8 cellular contexts compared by ENCODE assay signal in the genomic region with DNA sequence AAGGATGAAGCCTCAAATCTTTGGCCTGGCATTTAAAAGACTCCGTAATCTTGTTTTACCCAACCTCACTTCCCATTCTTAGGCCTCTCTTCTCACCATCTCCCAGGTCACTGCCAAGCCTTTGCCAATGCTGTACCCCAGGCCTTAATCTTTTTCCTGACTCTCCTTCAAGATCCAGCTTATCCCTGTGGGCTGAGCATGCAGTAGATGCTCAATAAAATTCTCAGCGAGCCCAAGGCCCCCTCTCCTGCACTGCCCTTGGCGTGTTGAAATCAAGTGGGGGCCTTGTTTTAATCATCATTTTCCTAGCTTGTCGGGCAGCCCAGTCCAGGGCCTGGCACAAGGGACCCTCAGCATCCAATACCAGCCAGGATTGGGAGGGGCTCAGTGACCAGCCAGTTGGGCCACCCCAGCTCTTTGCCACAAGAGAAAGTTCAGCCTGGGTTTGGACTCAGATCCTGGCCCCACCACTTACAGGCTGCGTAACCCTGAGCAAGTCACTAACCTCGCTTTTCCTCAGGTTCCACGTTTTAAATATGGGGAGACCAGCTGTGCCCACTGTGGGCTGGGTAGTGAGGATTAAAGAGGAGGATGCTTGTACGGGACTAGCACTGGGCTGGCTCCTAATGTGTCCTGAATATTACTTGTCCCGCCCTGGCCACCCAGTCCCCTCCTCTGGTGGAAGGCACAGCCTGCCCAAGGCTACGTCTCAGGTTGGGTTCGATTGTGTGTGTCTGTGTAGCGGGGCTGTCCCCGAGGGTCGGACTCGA.
A peak's percentile ranks its signal among the peaks of the same experiment; 100 is the strongest.
DNase-seq lines count a peak whose midpoint lies in the region; ATAC-seq and TF ChIP-seq lines count a peak whose summit lies in the region.

No MANE protein-coding gene starts in this region.

- H3K4me3 ChIP-seq in GM06990 (replicated peaks; ENCODE audit: low read depth, low read length) (peak overlapping the region; percentile 72), RWPE2 (ENCODE audit: severe bottlenecking) (peak overlapping the region; percentile 99), fibroblast of mammary gland (ENCODE audit: control insufficient read depth, low read depth, low read length) (peak overlapping the region; percentile 57)

- no peaks in the 10 kb centered on the region for H3K9me3 ChIP-seq in RWPE2 (ENCODE audit: severe bottlenecking)

- peak overlapping the region; percentile 93 for H3K27ac ChIP-seq in RWPE2 (ENCODE audit: poor library complexity, severe bottlenecking)

- DNase-seq in GM06990 (ENCODE audit: extremely low read depth, insufficient read length) (no peak), RWPE2 (ENCODE audit: low spot score) (no peak), fibroblast of mammary gland (ENCODE audit: low read depth) (no peak), retina (peak; percentile 24), NCI-H2029 (lab: John Stamatoyannopoulos, UW) (no peak), DMS114 treated with DMSO at 0.1 percent for 48 hours (lab: John Stamatoyannopoulos, UW; ENCODE audit: unreplicated experiment) (no peak)

- H3K27me3 ChIP-seq in GM06990 (replicated peaks; ENCODE audit: control insufficient read depth, insufficient read depth, low read length) (no peaks in the 10 kb centered on the region), RWPE2 (ENCODE audit: insufficient read depth, poor library complexity, severe bottlenecking) (no peaks in the 10 kb centered on the region)

- TF ChIP-seq CTCF in GM06990 (IDR thresholded peaks at IDR 0.05; ENCODE audit: insufficient read depth, low read length, poor library complexity, severe bottlenecking) (no peak), RWPE2 (IDR thresholded peaks at IDR 0.05; ENCODE audit: poor library complexity, severe bottlenecking) (no peak), fibroblast of mammary gland (conservative IDR thresholded peaks at IDR 0.05; ENCODE audit: control insufficient read depth, insufficient read depth, low read depth, low read length) (no peak)

- H3K36me3 ChIP-seq in GM06990 (ENCODE audit: control insufficient read depth, insufficient read depth, low read length) (no peaks in the 10 kb centered on the region; the same call in 1 of the 2 replicates), RWPE2 (ENCODE audit: low read depth) (peaks cover 24% of the 10 kb centered on the region)

- ATAC-seq in RWPE2 (ENCODE audit: low read depth) (no peak), HG03135 (IDR thresholded peaks at IDR 0.05; ENCODE audit: unreplicated experiment) (no peak)
- ATAC-seq in activated CD4-positive, CD25-positive, alpha-beta regulatory T cell treated with anti-CD3 and anti-CD28 coated beads, Interleukin-2, amount 50 U/mL, for 24 hours = no peak

- H3K4me1 ChIP-seq in RWPE2 (ENCODE audit: insufficient read depth, poor library complexity, severe bottlenecking) = no peaks in the 10 kb centered on the region
